10 cellular contexts compared by ENCODE assay signal in genomic region chr4:86496094-86497060, GRCh38.
DNase-seq lines count a peak whose midpoint lies in the region; ATAC-seq, FAIRE-seq and TF ChIP-seq lines count a peak whose summit lies in the region.
"Had no signal": no experiment of that assay in that cellular context is flagged by ENCODE, and none has a peak within 500 bp of the region (broad histone marks: within the 10 kb centered on the region; RNA-seq: fewer than 3 reads in every experiment).

No MANE protein-coding gene starts in this region.

- no peaks in the 10 kb centered on the region for H3K4me1 ChIP-seq in cardiac muscle cell (ENCODE audit: low read depth)

- FAIRE-seq in TTC549 (lab: Jason Lieb, UNC) = peak; percentile 87

- peak; percentile 90 for TF ChIP-seq CTCF in cardiac muscle cell (IDR thresholded peaks at IDR 0.05; ENCODE audit: low read depth, low read length)
- TF ChIP-seq CTCF in osteocyte (IDR thresholded peaks at IDR 0.05) = peak; percentile 94

- no peak overlapping the region for H3K27ac Mint-ChIP-seq in osteocyte (ENCODE audit: unreplicated experiment)
- H3K27ac Mint-ChIP-seq: stimulated activated naive CD8-positive, alpha-beta T cell treated with anti-CD3 and anti-CD28 coated beads, Interleukin-15, amount 100 ng/mL, for 72 hours had no signal

- H3K27me3 Mint-ChIP-seq in osteocyte (ENCODE audit: unreplicated experiment) = no peaks in the 10 kb centered on the region
- H3K27me3 Mint-ChIP-seq: central memory CD8-positive, alpha-beta T cell; stimulated activated naive CD8-positive, alpha-beta T cell treated with anti-CD3 and anti-CD28 coated beads, Interleukin-15, amount 100 ng/mL, for 72 hours had no signal

- H3K4me1 Mint-ChIP-seq in osteocyte (ENCODE audit: unreplicated experiment) = peaks cover 18% of the 10 kb centered on the region
- H3K4me1 Mint-ChIP-seq: central memory CD8-positive, alpha-beta T cell; stimulated activated naive CD8-positive, alpha-beta T cell treated with anti-CD3 and anti-CD28 coated beads, Interleukin-15, amount 100 ng/mL, for 72 hours had no signal

- no peak overlapping the region for H3K4me3 Mint-ChIP-seq in osteocyte (ENCODE audit: unreplicated experiment)
- H3K4me3 Mint-ChIP-seq: central memory CD8-positive, alpha-beta T cell; stimulated activated naive CD8-positive, alpha-beta T cell treated with anti-CD3 and anti-CD28 coated beads, Interleukin-15, amount 100 ng/mL, for 72 hours had no signal

- DNase-seq in cardiac muscle cell (ENCODE audit: low read depth in 1 of 2, low spot score in 1 of 2) = peak; percentile 49 to 71
- no peak for DNase-seq in left ventricle myocardium superior
- peak; percentile 37 for DNase-seq in KG1 (lab: John Stamatoyannopoulos, UW)
- no peak for DNase-seq in osteocyte (ENCODE audit: extremely low spot score, unreplicated experiment)

- ATAC-seq in left ventricle myocardium superior = no peak
- ATAC-seq in esophagus mucosa = peak; percentile 38
- ATAC-seq in HG03135 (IDR thresholded peaks at IDR 0.05; ENCODE audit: unreplicated experiment) = no peak
- no peak for ATAC-seq in activated CD4-positive, CD25-positive, alpha-beta regulatory T cell treated with anti-CD3 and anti-CD28 coated beads, Interleukin-2, amount 50 U/mL, for 24 hours
- ATAC-seq: stimulated activated naive CD8-positive, alpha-beta T cell treated with anti-CD3 and anti-CD28 coated beads, Interleukin-15, amount 100 ng/mL, for 72 hours had no signal

- H3K9me3 ChIP-seq in cardiac muscle cell (ENCODE audit: low read depth) = no peaks in the 10 kb centered on the region

- H3K27ac ChIP-seq in cardiac muscle cell = no peak overlapping the region

- no peaks in the 10 kb centered on the region for H3K36me3 Mint-ChIP-seq in osteocyte (ENCODE audit: unreplicated experiment)

- intact Hi-C loops in left ventricle myocardium superior (cut with micrococcal nuclease) = no loop called here

- no peaks in the 10 kb centered on the region for H3K36me3 ChIP-seq in cardiac muscle cell

- H3K4me3 ChIP-seq in cardiac muscle cell = no peak overlapping the region

- no peaks in the 10 kb centered on the region for H3K9me3 Mint-ChIP-seq in osteocyte (ENCODE audit: unreplicated experiment)
- H3K9me3 Mint-ChIP-seq: central memory CD8-positive, alpha-beta T cell; stimulated activated naive CD8-positive, alpha-beta T cell treated with anti-CD3 and anti-CD28 coated beads, Interleukin-15, amount 100 ng/mL, for 72 hours had no signal

- no peaks in the 10 kb centered on the region for H3K27me3 ChIP-seq in cardiac muscle cell

Comparison
In these comparisons a context has a peak if more than half of its experiments do, and no peak if none do; other contexts are left out.
1. DNase-seq: peak in cardiac muscle cell (2 of 2) and KG1 (single experiment); none in left ventricle myocardium superior (single experiment) and osteocyte (single experiment).